ENCODE assay signal across 8 cellular contexts in genomic region chr6:1554881-1555569, GRCh38. TPM values are rescaled to one million over a fixed set of nuclear protein-coding genes. Genes with fewer than 3 reads are reported as not detected.
DNase-seq lines count a peak whose midpoint lies in the region; ATAC-seq and TF ChIP-seq lines count a peak whose summit lies in the region.

No MANE protein-coding gene starts in this region.

- WGBS in mesodermal cell (ENCODE audit: insufficient coverage in 2 of 2), 2 experiments: 32 to 39% methylated on average over 32 of the region's 42 CpGs

- no peaks in the 10 kb centered on the region for H3K9me3 Mint-ChIP-seq in endothelial cell (ENCODE audit: unreplicated experiment)

- H3K4me3 Mint-ChIP-seq in endothelial cell (ENCODE audit: unreplicated experiment): peak overlapping the region; percentile 66

- H3K27ac Mint-ChIP-seq in endothelial cell (ENCODE audit: unreplicated experiment): no peak overlapping the region

- no peaks in the 10 kb centered on the region for H3K36me3 Mint-ChIP-seq in endothelial cell (ENCODE audit: low read depth, unreplicated experiment)

- peaks cover 6% of the 10 kb centered on the region for H3K4me1 Mint-ChIP-seq in endothelial cell (ENCODE audit: unreplicated experiment)

- DNase-seq in GM03348 (ENCODE audit: low spot score) (peak; percentile 94), NCI-H2029 treated with DMSO at 0.1 percent for 48 hours (lab: John Stamatoyannopoulos, UW) (peak; percentile 62), endothelial cell (ENCODE audit: low spot score) (peak; percentile 77), HEK293T (ENCODE audit: extremely low spot score) (no peak)
- DNase-seq in activated CD8-positive, alpha-beta memory T cell treated with anti-CD3 and anti-CD28 coated beads, Interleukin-2, amount 50 U/mL, for 4 hours: peak; percentile 53
- DNase-seq in stimulated activated CD8-positive, alpha-beta memory T cell treated with anti-CD3 and anti-CD28 coated beads, Interleukin-2, amount 100 ng/mL, for 48 hours (ENCODE audit: low read depth in 2 of 2): peak; percentile 18 to 62

- CTCF ChIA-PET in HEK293T (lab: Yijun Ruan, JAX): no interaction called here

- H3K4me1 ChIP-seq in mesodermal cell (ENCODE audit: control insufficient read depth, insufficient read depth, low read length, poor library complexity, severe bottlenecking): no peaks in the 10 kb centered on the region

- peak; percentile 94 for TF ChIP-seq CTCF in endothelial cell (IDR thresholded peaks at IDR 0.05; ENCODE audit: unreplicated experiment)

- POLR2A ChIA-PET in HEK293T (lab: Yijun Ruan, JAX): no interaction called here

- ATAC-seq in HG03135 (IDR thresholded peaks at IDR 0.05; ENCODE audit: unreplicated experiment): no peak

- H3K9me3 ChIP-seq in mesodermal cell (ENCODE audit: control insufficient read depth, low read length): no peaks in the 10 kb centered on the region

- no peak overlapping the region for H3K27ac ChIP-seq in mesodermal cell (ENCODE audit: low read depth, low read length, severe bottlenecking)

- H3K4me3 ChIP-seq in mesodermal cell (ENCODE audit: extremely low read depth, insufficient read depth, low read length, poor library complexity, severe bottlenecking): peak overlapping the region; percentile 24

- H3K36me3 ChIP-seq in mesodermal cell (ENCODE audit: control insufficient read depth, insufficient read depth, low read length): no peaks in the 10 kb centered on the region

- peaks cover 4% of the 10 kb centered on the region for H3K27me3 Mint-ChIP-seq in endothelial cell (ENCODE audit: unreplicated experiment)

TF ChIP-seq in HEK293T, 16 proteins besides CTCF, POLR2A, EP300 and RAD21:
- TF ChIP-seq L3MBTL2 (conservative IDR thresholded peaks at IDR 0.05) (no peak), PKNOX1 (IDR thresholded peaks at IDR 0.05) (no peak), ZNF384 (IDR thresholded peaks at IDR 0.05) (no peak), SP1 (IDR thresholded peaks at IDR 0.05) (no peak), ELF4 (IDR thresholded peaks at IDR 0.05) (no peak), SUZ12 (IDR thresholded peaks at IDR 0.05) (no peak), HDGF (IDR thresholded peaks at IDR 0.05; ENCODE audit: borderline replicate concordance) (no peak), FOXK2 (IDR thresholded peaks at IDR 0.05) (no peak), CTBP1 (IDR thresholded peaks at IDR 0.05; ENCODE audit: borderline replicate concordance) (no peak), ARNT (IDR thresholded peaks at IDR 0.05) (no peak), FOXM1 (IDR thresholded peaks at IDR 0.05; ENCODE audit: borderline replicate concordance) (no peak)
TF ChIP-seq in HEK293T: peak in this region for 0.

RNA-seq across cellular contexts. Expression of gene FOXC1, which starts 54.7 kb away (rescaled TPM):
- total RNA-seq in endothelial cell (ENCODE audit: unreplicated experiment): 112 TPM
- polyA plus RNA-seq in mesodermal cell (2013, experiment 1 of 2): 8.1 TPM
- polyA plus RNA-seq in mesodermal cell (2013, experiment 2 of 2): 6.1 TPM
